In genomic region chr3:155281892-155282291, GRCh38 we compare ENCODE assay signal across 23 cellular contexts. TPM values are rescaled to one million over a fixed set of nuclear protein-coding genes. Genes with fewer than 3 reads are reported as not detected.
DNase-seq lines count a peak whose midpoint lies in the region; ATAC-seq, FAIRE-seq and TF ChIP-seq lines count a peak whose summit lies in the region.
"Had no signal": no experiment of that assay in that cellular context is flagged by ENCODE, and none has a peak within 500 bp of the region (broad histone marks: within the 10 kb centered on the region; RNA-seq: fewer than 3 reads in every experiment).

No MANE protein-coding gene starts in this region.

- H3K4me1 Mint-ChIP-seq in CD8-positive, alpha-beta T cell (ENCODE audit: low read depth), result no peaks in the 10 kb centered on the region
- H3K4me1 Mint-ChIP-seq: activated CD4-positive, alpha-beta T cell treated with anti-CD3 and anti-CD28 coated beads for 36 hours; CD8-positive, alpha-beta memory T cell; naive B cell had no signal

- H3K9me3 Mint-ChIP-seq in CD8-positive, alpha-beta T cell, result peaks cover 6% of the 10 kb centered on the region
- H3K9me3 Mint-ChIP-seq: CD8-positive, alpha-beta memory T cell had no signal

- no peaks in the 10 kb centered on the region for H3K27me3 ChIP-seq in ACC112 (ENCODE audit: insufficient read depth, low read length)
- no peaks in the 10 kb centered on the region for H3K27me3 ChIP-seq in iPS-20b (ENCODE audit: insufficient read depth, low read length)
- H3K27me3 ChIP-seq in CD8-positive, alpha-beta T cell (ENCODE audit: insufficient read depth, low read length), result no peaks in the 10 kb centered on the region
- H3K27me3 ChIP-seq in small intestine (ENCODE audit: control insufficient read depth in 2 of 2, insufficient read depth in 2 of 2, low read length in 2 of 2), result no peaks in the 10 kb centered on the region
- H3K27me3 ChIP-seq: pancreas had no signal

- H3K36me3 ChIP-seq in ACC112 (ENCODE audit: insufficient read depth, low read length) (no peaks in the 10 kb centered on the region), iPS-20b (ENCODE audit: insufficient read depth, low read depth, low read length) (no peaks in the 10 kb centered on the region), small intestine (ENCODE audit: control insufficient read depth in 2 of 2, insufficient read depth in 2 of 2, low read length in 2 of 2) (no peaks in the 10 kb centered on the region)
- no peaks in the 10 kb centered on the region for H3K36me3 ChIP-seq in CD8-positive, alpha-beta T cell (ENCODE audit: insufficient read depth, low read length)
- H3K36me3 ChIP-seq: left ventricle myocardium inferior, pancreas had no signal

- WGBS in small intestine, 3 donors, result 90 to 98% (median 91%) methylated on average over 2 of the region's 2 CpGs

- H3K27me3 Mint-ChIP-seq in CD8-positive, alpha-beta T cell (ENCODE audit: low read depth), result no peaks in the 10 kb centered on the region
- H3K27me3 Mint-ChIP-seq: activated CD4-positive, alpha-beta T cell treated with anti-CD3 and anti-CD28 coated beads for 36 hours; CD8-positive, alpha-beta memory T cell; naive B cell had no signal

- H3K9ac ChIP-seq in iPS-20b (ENCODE audit: low read depth, low read length), result no peak overlapping the region

- peak overlapping the region; percentile 49; the same call in 1 of the 2 replicates for H3K4me3 ChIP-seq in ACC112 (ENCODE audit: low read depth, low read length)
- peak overlapping the region; percentile 16 for H3K4me3 ChIP-seq in iPS-20b (ENCODE audit: low read length)
- no peak overlapping the region for H3K4me3 ChIP-seq in CD8-positive, alpha-beta T cell (ENCODE audit: low read depth, low read length)
- no peak overlapping the region for H3K4me3 ChIP-seq in small intestine (ENCODE audit: low read depth in 1 of 2, low read length in 2 of 2)
- H3K4me3 ChIP-seq: left ventricle myocardium inferior, pancreas had no signal

- peak overlapping the region; percentile 39 for H3K27ac ChIP-seq in ACC112 (ENCODE audit: low read depth, low read length)
- no peak overlapping the region for H3K27ac ChIP-seq in iPS-20b (ENCODE audit: low read length)
- no peak overlapping the region for H3K27ac ChIP-seq in CD8-positive, alpha-beta T cell (ENCODE audit: low read depth, low read length)
- no peak overlapping the region for H3K27ac ChIP-seq in small intestine (ENCODE audit: low read depth in 1 of 2, low read length in 1 of 2)
- H3K27ac ChIP-seq: left ventricle myocardium inferior, pancreas had no signal

- peak overlapping the region; percentile 37 for H2AFZ ChIP-seq in ACC112 (ENCODE audit: low read length, unreplicated experiment)

- no peak for FAIRE-seq in small intestine (lab: Jason Lieb, UNC)
- FAIRE-seq: pancreas, urothelium cell line had no signal

- POLR2A ChIA-PET in CD8-positive, alpha-beta T cell (lab: Charles Lee), result no interaction called here

- H3K4me3 Mint-ChIP-seq in CD8-positive, alpha-beta T cell, result no peak overlapping the region
- H3K4me3 Mint-ChIP-seq: activated CD4-positive, alpha-beta T cell treated with anti-CD3 and anti-CD28 coated beads for 36 hours; CD8-positive, alpha-beta memory T cell; naive B cell had no signal

- H3K4me1 ChIP-seq in ACC112 (ENCODE audit: control insufficient read depth, insufficient read depth, low read length, unreplicated experiment) (peaks cover 14% of the 10 kb centered on the region), iPS-20b (ENCODE audit: insufficient read depth, low read length) (peaks cover 24% of the 10 kb centered on the region), small intestine (ENCODE audit: control insufficient read depth in 2 of 2, insufficient read depth in 1 of 2, low read depth in 1 of 2, low read length in 1 of 2) (no peaks in the 10 kb centered on the region)
- H3K4me1 ChIP-seq in CD8-positive, alpha-beta T cell (ENCODE audit: insufficient read depth, low read length), result no peaks in the 10 kb centered on the region
- H3K4me1 ChIP-seq: left ventricle myocardium inferior, pancreas had no signal

- H3K79me2 ChIP-seq in ACC112 (ENCODE audit: control insufficient read depth, insufficient read depth, low read length, unreplicated experiment), result no peaks in the 10 kb centered on the region

- no peak overlapping the region for H3K27ac Mint-ChIP-seq in CD8-positive, alpha-beta T cell
- H3K27ac Mint-ChIP-seq: activated CD4-positive, alpha-beta T cell treated with anti-CD3 and anti-CD28 coated beads for 36 hours; CD8-positive, alpha-beta memory T cell; naive B cell had no signal

- CTCF ChIA-PET in CD8-positive, alpha-beta T cell (lab: Charles Lee), result no interaction called here

- peak; percentile 19 for DNase-seq in HS-27A (ENCODE audit: low read depth)
- peak; percentile 48 for DNase-seq in astrocyte of the hippocampus (ENCODE audit: low read depth, low spot score)
- DNase-seq in CD8-positive, alpha-beta T cell, result no peak
- DNase-seq in iPS-NIHi11 (ENCODE audit: low spot score), result no peak
- DNase-seq in small intestine, result no peak
- DNase-seq: 8988T; activated CD4-positive, alpha-beta T cell treated with anti-CD3 and anti-CD28 coated beads for 36 hours; activated CD8-positive, alpha-beta memory T cell treated with anti-CD3 and anti-CD28 coated beads, Interleukin-2, amount 50 U/mL, for 48 hours; activated naive CD4-positive, alpha-beta T cell treated with Interleukin-2 at 50 U/mL for 16 hours; CD8-positive, alpha-beta memory T cell; hypothalamus; left ventricle myocardium inferior; naive B cell; NCI-H1417 treated with DMSO at 0.1 percent for 48 hours; NCI-H446; pancreas; stimulated activated naive CD4-positive, alpha-beta T cell; T-helper 9 cell had no signal

- H3K9me3 ChIP-seq in iPS-20b (ENCODE audit: insufficient read depth, low read depth, low read length) (peaks cover 13% of the 10 kb centered on the region), small intestine (ENCODE audit: control insufficient read depth, low read depth) (no peaks in the 10 kb centered on the region)
- H3K9me3 ChIP-seq in CD8-positive, alpha-beta T cell (ENCODE audit: low read length), result no peaks in the 10 kb centered on the region
- H3K9me3 ChIP-seq: left ventricle myocardium inferior, pancreas had no signal

- no peak for ATAC-seq in CD8-positive, alpha-beta T cell
- no peak for ATAC-seq in HG02623 (IDR thresholded peaks at IDR 0.05; ENCODE audit: unreplicated experiment)
- ATAC-seq: activated CD4-positive, alpha-beta T cell treated with anti-CD3 and anti-CD28 coated beads for 36 hours; pancreas had no signal

- intact Hi-C loops in CD8-positive, alpha-beta T cell (cut with DNase I, micrococcal nuclease), result no loop called here

- no peaks in the 10 kb centered on the region for H3K36me3 Mint-ChIP-seq in CD8-positive, alpha-beta T cell
- H3K36me3 Mint-ChIP-seq: CD8-positive, alpha-beta memory T cell had no signal

- TF ChIP-seq CTCF in CD8-positive, alpha-beta T cell (IDR thresholded peaks at IDR 0.05), result no peak

RNA-seq across cellular contexts. Expression of gene STRIT1, which starts 11.6 kb away (rescaled TPM):
- not detected for total RNA-seq in CD8-positive, alpha-beta T cell
- 10 to 100 TPM in 1 of 3 donors, 1 to 10 TPM in 1, under 1 TPM in 1; 0.18 to 10.3 (median 2.2) TPM for polyA plus RNA-seq in small intestine
- total RNA-seq: activated CD4-positive, alpha-beta T cell treated with anti-CD3 and anti-CD28 coated beads for 36 hours; CD8-positive, alpha-beta memory T cell; pancreas; SK-MEL-5 had no signal
- polyA plus RNA-seq: CD8-positive, alpha-beta memory T cell had no signal

Comparison
In these comparisons a context has a peak if more than half of its experiments do, and no peak if none do; other contexts are left out.
1. H3K4me3 ChIP-seq: peak in ACC112 (single experiment) and iPS-20b (single experiment); none in CD8-positive, alpha-beta T cell (single experiment) and small intestine (0 of 2).
2. DNase-seq: peak in HS-27A (single experiment) and astrocyte of the hippocampus (single experiment); none in CD8-positive, alpha-beta T cell (0 of 7), iPS-NIHi11 (single experiment) and small intestine (single experiment).